1 cellular context compared by ENCODE assay signal in the genomic region with DNA sequence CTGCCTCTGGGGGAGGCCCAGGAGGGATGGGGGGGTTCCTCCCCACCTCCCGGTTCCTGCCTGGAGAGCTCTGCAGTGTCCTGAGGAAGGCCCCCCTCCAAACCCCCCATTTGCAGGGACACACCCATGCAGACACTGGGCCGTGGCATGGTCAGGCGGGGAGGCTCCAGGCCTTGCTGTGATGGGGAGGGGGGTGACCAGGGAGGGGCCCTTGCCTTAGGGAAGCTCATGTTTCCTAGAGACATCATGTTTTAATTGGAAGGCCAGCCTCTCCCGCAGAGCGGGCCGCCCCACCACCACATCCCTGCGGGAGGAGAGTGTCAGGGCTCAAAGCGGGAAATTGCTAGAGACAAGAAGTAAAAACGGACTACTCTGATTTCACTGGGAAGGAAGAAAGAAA.
TF ChIP-seq lines count a peak whose summit lies in the region.

No MANE protein-coding gene starts in this region.

TF ChIP-seq in GM23338, 12 proteins besides CTCF, POLR2A, EP300 and RAD21 (continued from another document):
- TF ChIP-seq, protein P1, sequence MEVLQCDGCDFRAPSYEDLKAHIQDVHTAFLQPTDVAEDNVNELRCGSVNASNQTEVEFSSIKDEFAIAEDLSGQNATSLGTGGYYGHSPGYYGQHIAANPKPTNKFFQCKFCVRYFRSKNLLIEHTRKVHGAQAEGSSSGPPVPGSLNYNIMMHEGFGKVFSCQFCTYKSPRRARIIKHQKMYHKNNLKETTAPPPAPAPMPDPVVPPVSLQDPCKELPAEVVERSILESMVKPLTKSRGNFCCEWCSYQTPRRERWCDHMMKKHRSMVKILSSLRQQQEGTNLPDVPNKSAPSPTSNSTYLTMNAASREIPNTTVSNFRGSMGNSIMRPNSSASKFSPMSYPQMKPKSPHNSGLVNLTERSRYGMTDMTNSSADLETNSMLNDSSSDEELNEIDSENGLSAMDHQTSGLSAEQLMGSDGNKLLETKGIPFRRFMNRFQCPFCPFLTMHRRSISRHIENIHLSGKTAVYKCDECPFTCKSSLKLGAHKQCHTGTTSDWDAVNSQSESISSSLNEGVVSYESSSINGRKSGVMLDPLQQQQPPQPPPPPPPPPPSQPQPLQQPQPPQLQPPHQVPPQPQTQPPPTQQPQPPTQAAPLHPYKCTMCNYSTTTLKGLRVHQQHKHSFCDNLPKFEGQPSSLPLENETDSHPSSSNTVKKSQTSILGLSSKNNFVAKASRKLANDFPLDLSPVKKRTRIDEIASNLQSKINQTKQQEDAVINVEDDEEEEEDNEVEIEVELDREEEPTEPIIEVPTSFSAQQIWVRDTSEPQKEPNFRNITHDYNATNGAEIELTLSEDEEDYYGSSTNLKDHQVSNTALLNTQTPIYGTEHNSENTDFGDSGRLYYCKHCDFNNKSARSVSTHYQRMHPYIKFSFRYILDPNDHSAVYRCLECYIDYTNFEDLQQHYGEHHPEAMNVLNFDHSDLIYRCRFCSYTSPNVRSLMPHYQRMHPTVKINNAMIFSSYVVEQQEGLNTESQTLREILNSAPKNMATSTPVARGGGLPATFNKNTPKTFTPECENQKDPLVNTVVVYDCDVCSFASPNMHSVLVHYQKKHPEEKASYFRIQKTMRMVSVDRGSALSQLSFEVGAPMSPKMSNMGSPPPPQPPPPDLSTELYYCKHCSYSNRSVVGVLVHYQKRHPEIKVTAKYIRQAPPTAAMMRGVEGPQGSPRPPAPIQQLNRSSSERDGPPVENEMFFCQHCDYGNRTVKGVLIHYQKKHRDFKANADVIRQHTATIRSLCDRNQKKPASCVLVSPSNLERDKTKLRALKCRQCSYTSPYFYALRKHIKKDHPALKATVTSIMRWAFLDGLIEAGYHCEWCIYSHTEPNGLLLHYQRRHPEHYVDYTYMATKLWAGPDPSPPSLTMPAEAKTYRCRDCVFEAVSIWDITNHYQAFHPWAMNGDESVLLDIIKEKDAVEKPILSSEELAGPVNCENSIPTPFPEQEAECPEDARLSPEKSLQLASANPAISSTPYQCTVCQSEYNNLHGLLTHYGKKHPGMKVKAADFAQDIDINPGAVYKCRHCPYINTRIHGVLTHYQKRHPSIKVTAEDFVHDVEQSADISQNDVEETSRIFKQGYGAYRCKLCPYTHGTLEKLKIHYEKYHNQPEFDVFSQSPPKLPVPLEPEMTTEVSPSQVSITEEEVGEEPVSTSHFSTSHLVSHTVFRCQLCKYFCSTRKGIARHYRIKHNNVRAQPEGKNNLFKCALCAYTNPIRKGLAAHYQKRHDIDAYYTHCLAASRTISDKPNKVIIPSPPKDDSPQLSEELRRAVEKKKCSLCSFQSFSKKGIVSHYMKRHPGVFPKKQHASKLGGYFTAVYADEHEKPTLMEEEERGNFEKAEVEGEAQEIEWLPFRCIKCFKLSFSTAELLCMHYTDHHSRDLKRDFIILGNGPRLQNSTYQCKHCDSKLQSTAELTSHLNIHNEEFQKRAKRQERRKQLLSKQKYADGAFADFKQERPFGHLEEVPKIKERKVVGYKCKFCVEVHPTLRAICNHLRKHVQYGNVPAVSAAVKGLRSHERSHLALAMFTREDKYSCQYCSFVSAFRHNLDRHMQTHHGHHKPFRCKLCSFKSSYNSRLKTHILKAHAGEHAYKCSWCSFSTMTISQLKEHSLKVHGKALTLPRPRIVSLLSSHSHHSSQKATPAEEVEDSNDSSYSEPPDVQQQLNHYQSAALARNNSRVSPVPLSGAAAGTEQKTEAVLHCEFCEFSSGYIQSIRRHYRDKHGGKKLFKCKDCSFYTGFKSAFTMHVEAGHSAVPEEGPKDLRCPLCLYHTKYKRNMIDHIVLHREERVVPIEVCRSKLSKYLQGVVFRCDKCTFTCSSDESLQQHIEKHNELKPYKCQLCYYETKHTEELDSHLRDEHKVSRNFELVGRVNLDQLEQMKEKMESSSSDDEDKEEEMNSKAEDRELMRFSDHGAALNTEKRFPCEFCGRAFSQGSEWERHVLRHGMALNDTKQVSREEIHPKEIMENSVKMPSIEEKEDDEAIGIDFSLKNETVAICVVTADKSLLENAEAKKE (CRISPR knock-in tag; IDR thresholded peaks at IDR 0.05) = no peak
- TF ChIP-seq CREB1 (CRISPR knock-in tag; IDR thresholded peaks at IDR 0.05; ENCODE audit: low read depth) (no peak), JUNB (IDR thresholded peaks at IDR 0.05; ENCODE audit: unreplicated experiment) (no peak), EZH2phosphoT487 (IDR thresholded peaks at IDR 0.05; ENCODE audit: unreplicated experiment) (no peak), STAT1 (IDR thresholded peaks at IDR 0.05; ENCODE audit: unreplicated experiment) (no peak), EZH2 (IDR thresholded peaks at IDR 0.05; ENCODE audit: low read depth, unreplicated experiment) (no peak)
